21 cellular contexts compared by ENCODE assay signal in genomic region chr15:83991163-83991562, GRCh38.
"Had no signal": no experiment of that assay in that cellular context is flagged by ENCODE, and none has a peak within 500 bp of the region (broad histone marks: within the 10 kb centered on the region; RNA-seq: fewer than 3 reads in every experiment).

No MANE protein-coding gene starts in this region.

- H3K9me3 ChIP-seq: adrenal gland, mucosa of descending colon, sigmoid colon, spleen, uterus had no signal

- H3K27me3 ChIP-seq: adrenal gland, sigmoid colon, spleen, uterus had no signal

- H3K27ac ChIP-seq: adrenal gland, epithelial cell of prostate, parathyroid adenoma, spleen, uterus had no signal

- H3K4me3 ChIP-seq: adrenal gland, mucosa of descending colon, sigmoid colon, spleen, uterus had no signal

- DNase-seq: activated B cell treated with CpG ODN at 0.5 μM for 24 hours; activated CD4-positive, alpha-beta memory T cell treated with anti-CD3 and anti-CD28 coated beads for 36 hours; activated CD4-positive, alpha-beta T cell treated with anti-CD3 and anti-CD28 coated beads for 4 hours; activated gamma-delta T cell treated with Interleukin-2 at 50 U/mL for 16 hours; activated T-cell treated with anti-CD3 and anti-CD28 coated beads for 4 hours; adrenal gland; endodermal cell; foreskin fibroblast; glutamatergic neuron; mesenchymal stem cell; mucosa of descending colon; naive thymus-derived CD4-positive, alpha-beta T cell; sigmoid colon; spleen; stimulated activated CD4-positive, alpha-beta T cell treated with anti-CD3 and anti-CD28 coated beads, Interleukin-4, amount 100 ng/mL, for 4 hours; T-cell; uterus had no signal

- ATAC-seq: activated naive CD4-positive, alpha-beta T cell treated with anti-CD3 and anti-CD28 coated beads, Interleukin-2, amount 50 U/mL, for 72 hours; mucosa of descending colon; naive thymus-derived CD4-positive, alpha-beta T cell; stimulated activated memory B cell treated with anti-CD40 and anti-IgM and Interleukin-4, amounts not matched to agents 10 μg/mL and 1 μg/mL and 100 μg/mL, for 72 hours; T-cell had no signal

- H3K4me1 ChIP-seq: adrenal gland, parathyroid adenoma, spleen, uterus had no signal

- H3K36me3 ChIP-seq: adrenal gland, spleen, uterus had no signal
